ENCODE assay signal across 8 cellular contexts in the genomic region with DNA sequence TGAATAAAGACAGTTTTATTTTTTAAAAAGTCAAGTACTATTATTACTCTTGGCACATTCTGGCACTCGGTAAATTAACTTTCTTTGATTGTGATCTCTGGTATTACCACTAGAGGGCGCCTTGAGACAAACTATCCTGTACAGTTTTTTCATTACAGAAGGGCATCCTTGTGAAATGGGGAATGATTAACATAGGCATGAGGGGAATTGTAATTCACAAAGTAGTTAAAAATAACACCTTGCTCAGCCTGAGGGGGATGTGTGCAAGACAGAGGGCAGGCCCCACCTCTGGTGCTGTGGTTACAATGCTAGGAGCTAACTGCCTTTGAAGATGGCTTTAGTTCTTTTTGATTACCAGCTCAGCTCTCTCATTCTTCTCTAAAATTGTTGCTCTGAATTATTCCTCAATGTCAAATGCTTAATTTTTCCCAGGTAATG. TPM values are rescaled to one million over a fixed set of nuclear protein-coding genes. Genes with fewer than 3 reads are reported as not detected.
A peak's percentile ranks its signal among the peaks of the same experiment; 100 is the strongest.
DNase-seq lines count a peak whose midpoint lies in the region; ATAC-seq, FAIRE-seq and TF ChIP-seq lines count a peak whose summit lies in the region.

No MANE protein-coding gene starts in this region.

- no peak for TF ChIP-seq POLR2A in K562 (conservative IDR thresholded peaks at IDR 0.05)

- no peak for ATAC-seq in K562
- peak; percentile 87 for ATAC-seq in upper lobe of right lung
- no peak for ATAC-seq in GM21737 (IDR thresholded peaks at IDR 0.05; ENCODE audit: unreplicated experiment)

- no peak overlapping the region for H3K4me2 ChIP-seq in K562 (ENCODE audit: insufficient read depth, low read length)

- H3K36me3 ChIP-seq in K562 (ENCODE audit: control insufficient read depth, insufficient read depth, low read length) (no peaks in the 10 kb centered on the region), kidney (ENCODE audit: control insufficient read depth in 1 of 2, insufficient read depth in 2 of 2, low read length in 2 of 2) (no peaks in the 10 kb centered on the region), upper lobe of right lung (no peaks in the 10 kb centered on the region)

- no peak for FAIRE-seq in K562 (lab: Jason Lieb, UNC)
- peak; percentile 99 for FAIRE-seq in kidney (lab: Jason Lieb, UNC)

- CTCF ChIA-PET in K562 (lab: Yijun Ruan, JAX; ENCODE audit: low intra/inter-chr PET ratio) = no interaction called here

- H3K79me2 ChIP-seq in K562 (ENCODE audit: control insufficient read depth, insufficient read depth, low read length) = no peaks in the 10 kb centered on the region

- intact Hi-C loops in K562 (cut with micrococcal nuclease) (loop anchor here (2.0 kb wide), 1 partner anchor 299 kb away; no protein-coding TSS in a partner anchor), kidney (cut with DNase I) (loop anchor here (10.0 kb wide), 1 partner anchor 303 kb away; no protein-coding TSS in a partner anchor), upper lobe of right lung (cut with DNase I) (loop anchor here (10.0 kb wide), 1 partner anchor 303 kb away; no protein-coding TSS in a partner anchor)

- peak in 1 of 2 experiments; percentile 64; a peak in 2 of 4 replicates for TF ChIP-seq RAD21 in K562 (CRISPR knock-in tag; conservative IDR thresholded peaks at IDR 0.05 in 1 of 2, IDR thresholded peaks at IDR 0.05 in 1 of 2)

- no TSS peak for BruUV-seq in K562 (replicated peaks; lab: Mats Ljungman, UMichigan)

- H3K27me3 ChIP-seq in K562 (ENCODE audit: control insufficient read depth in 2 of 2, insufficient read depth in 2 of 2, low read length in 2 of 2) (no peaks in the 10 kb centered on the region), upper lobe of right lung (no peaks in the 10 kb centered on the region)

- WGBS in K562 (ENCODE audit: insufficient coverage, low coverage, missing lambda C conversion rate) = 0% methylated on average over 2 of the region's 2 CpGs

- peak; percentile 31 for DNase-seq in AG09309 (ENCODE audit: low read depth)
- no peak for DNase-seq in GM13976 (ENCODE audit: low spot score)
- DNase-seq in NCI-H345 treated with DMSO at 0.1 percent for 48 hours (lab: John Stamatoyannopoulos, UW; ENCODE audit: unreplicated experiment) = peak; percentile 2
- DNase-seq in K562 (ENCODE audit: extremely low read depth in 1 of 4, low spot score in 3 of 4) = peak; percentile 12 to 18 (median 15)
- DNase-seq in kidney = no peak
- DNase-seq in upper lobe of right lung = no peak
- DNase-seq in mucosa of gallbladder (ENCODE audit: low spot score) = no peak

- in situ Hi-C loops in GM13976 (cut with MboI; ENCODE audit: low sequenced_read_pairs, unreplicated experiment) (no loop called here), K562 (cut with MboI) (loop anchor here (25.0 kb wide), 1 partner anchor 291 kb away; no protein-coding TSS in a partner anchor)

- POLR2A ChIA-PET in K562 (lab: Yijun Ruan, JAX) = no interaction called here

- H3K27ac ChIP-seq in K562 (ENCODE audit: extremely low read depth, low read depth, low read length) (no peak overlapping the region), kidney (ENCODE audit: low read depth in 2 of 2, low read length in 2 of 2) (no peak overlapping the region), upper lobe of right lung (no peak overlapping the region)

- H3K4me1 ChIP-seq in K562 (replicated peaks in 1 of 2; ENCODE audit: control insufficient read depth in 2 of 2, insufficient read depth in 2 of 2, low read length in 2 of 2) (no peaks in the 10 kb centered on the region), kidney (ENCODE audit: control insufficient read depth in 1 of 2, insufficient read depth in 1 of 2, low read depth in 1 of 2, low read length in 2 of 2) (no peaks in the 10 kb centered on the region), upper lobe of right lung (peaks cover 5% of the 10 kb centered on the region)

- no peak overlapping the region for H3K4me3 ChIP-seq in AG09309 (ENCODE audit: control insufficient read depth, low read depth, low read length)
- H3K4me3 ChIP-seq in K562 = no peak overlapping the region
- no peak overlapping the region for H3K4me3 ChIP-seq in kidney (ENCODE audit: low read length in 2 of 2)
- H3K4me3 ChIP-seq in upper lobe of right lung = no peak overlapping the region

- no peak for TF ChIP-seq EP300 in K562 (IDR thresholded peaks at IDR 0.05; ENCODE audit: low read length)

- H3K9me1 ChIP-seq in K562 (ENCODE audit: control insufficient read depth, insufficient read depth, low read length) = no peaks in the 10 kb centered on the region

- no peak overlapping the region for H2AFZ ChIP-seq in K562 (ENCODE audit: low read depth, low read length)

- no peaks in the 10 kb centered on the region for H3K9me3 ChIP-seq in K562 (replicated peaks; ENCODE audit: control insufficient read depth, insufficient read depth, low read depth, low read length)
- H3K9me3 ChIP-seq in kidney (ENCODE audit: control insufficient read depth in 1 of 2, low read length in 2 of 2) = no peaks in the 10 kb centered on the region
- H3K9me3 ChIP-seq in upper lobe of right lung = no peaks in the 10 kb centered on the region

- no peaks in the 10 kb centered on the region for H4K20me1 ChIP-seq in K562 (replicated peaks; ENCODE audit: control insufficient read depth, insufficient read depth, low read length)

- TF ChIP-seq CTCF in AG09309 (IDR thresholded peaks at IDR 0.05; ENCODE audit: control insufficient read depth, insufficient read depth, low read depth, low read length, missing control alignments) (peak; percentile 60), GM13976 (IDR thresholded peaks at IDR 0.05; ENCODE audit: borderline replicate concordance, control extremely low read depth, extremely low read depth, insufficient read depth, missing control alignments) (peak; percentile 47), K562 (IDR thresholded peaks at IDR 0.05 in 2 of 3, conservative IDR thresholded peaks at IDR 0.05 in 1 of 3; ENCODE audit: insufficient read depth in 2 of 3, low read depth in 1 of 3, low read length in 3 of 3) (peak; percentile 33 to 58 (median 48); a peak in 5 of 6 replicates), kidney (IDR thresholded peaks at IDR 0.05; ENCODE audit: borderline replicate concordance, extremely low read depth, insufficient read depth) (peak; percentile 67), upper lobe of right lung (IDR thresholded peaks at IDR 0.05) (peak; percentile 75)

- H3K9ac ChIP-seq in K562 (ENCODE audit: insufficient read depth in 1 of 2, low read depth in 2 of 2, low read length in 2 of 2) = no peak overlapping the region
- no peak overlapping the region for H3K9ac ChIP-seq in kidney (ENCODE audit: low read length in 2 of 2)

TF ChIP-seq in K562, 482 proteins besides CTCF, POLR2A, EP300 and RAD21 (continues in another document):
- TF ChIP-seq ZNF561 (CRISPR knock-in tag; conservative IDR thresholded peaks at IDR 0.05) (no peak), RFX5 (IDR thresholded peaks at IDR 0.05; ENCODE audit: low read depth, low read length) (no peak)

RNA-seq across cellular contexts. Expression of gene C1QTNF9B, which starts 24.2 kb away (rescaled TPM):
- 0.62 and 0.90 TPM in 2 replicates for total RNA-seq in K562 (2011; cell fraction: chromatin; rRNA removed; ENCODE audit: low replicate concordance)
- 0.39 TPM in 1 of 2 replicates, not detected in the other for total RNA-seq in K562 (2011; cell fraction: nucleolus; rRNA removed)
- total RNA-seq in K562 (2011; cell fraction: nucleoplasm; rRNA removed) = 0.44 TPM in 1 of 2 replicates, not detected in the other
- total RNA-seq in K562 (2014; rRNA removed) = 0.32 TPM in 1 of 2 replicates, not detected in the other
- 0.19 and 0.22 TPM in 2 replicates for total RNA-seq in K562 (2014; rRNA removed; fragmentation: Illumina TruSeq; extraction: Trizol)
- total RNA-seq in K562 (2015; rRNA removed; fragmentation: Illumina TruSeq; extraction: Trizol) = not detected in 2 replicates
- 0.25 and 0.38 TPM in 2 replicates for total RNA-seq in K562 (2021)
- not detected in 2 replicates for polyA plus RNA-seq in K562 (2011; rRNA removed)
- not detected in 2 replicates for polyA plus RNA-seq in K562 (2011; cell fraction: cytosol; rRNA removed)
- 0.16 TPM in 1 of 2 replicates, not detected in the other for polyA plus RNA-seq in K562 (2011; cell fraction: nucleus; rRNA removed)
- polyA plus RNA-seq in K562 (2012) = 0.52 and 2.0 TPM in 2 replicates
- 0.50 and 0.55 TPM in 2 replicates for polyA plus RNA-seq in K562 (2014; fragmentation: Illumina TruSeq; extraction: Trizol)
- under 1 TPM in 1 of 2 experiments, not detected in 1; 0.14 TPM for polyA plus RNA-seq in K562 (2014; fragmentation: Nextera tagmentation; extraction: Ambion mirVana)
- 0.42 and 0.94 TPM in 2 replicates for polyA plus RNA-seq in K562 (2014; rRNA removed)
- 0.30 TPM in 1 of 2 replicates, not detected in the other for polyA minus RNA-seq in K562 (2011; rRNA and poly(A)+ RNA removed)
- polyA minus RNA-seq in K562 (2011; cell fraction: cytosol; rRNA and poly(A)+ RNA removed) = not detected in 2 replicates
- polyA minus RNA-seq in K562 (2011; cell fraction: nucleus; rRNA and poly(A)+ RNA removed) = not detected in 2 replicates
- not detected for total RNA-seq in kidney
- not detected for polyA plus RNA-seq in kidney (ENCODE audit: insufficient read depth, low read depth, low replicate concordance)
- total RNA-seq in upper lobe of right lung = not detected
- total RNA-seq in mucosa of gallbladder = not detected

RNA-seq across cellular contexts. Expression of gene MIPEP, which starts 32.3 kb away (rescaled TPM):
- 9.8 and 11.3 TPM in 2 replicates for total RNA-seq in K562 (2011; cell fraction: chromatin; rRNA removed; ENCODE audit: low replicate concordance)
- total RNA-seq in K562 (2011; cell fraction: nucleolus; rRNA removed) = 12.8 and 12.9 TPM in 2 replicates
- 9.3 and 10.2 TPM in 2 replicates for total RNA-seq in K562 (2011; cell fraction: nucleoplasm; rRNA removed)
- total RNA-seq in K562 (2014; rRNA removed) = 12.9 and 15.3 TPM in 2 replicates
- 14.2 and 14.7 TPM in 2 replicates for total RNA-seq in K562 (2014; rRNA removed; fragmentation: Illumina TruSeq; extraction: Trizol)
- 13.1 and 13.3 TPM in 2 replicates for total RNA-seq in K562 (2015; rRNA removed; fragmentation: Illumina TruSeq; extraction: Trizol)
- 15.2 and 17.4 TPM in 2 replicates for total RNA-seq in K562 (2021)
- 15.5 and 19.3 TPM in 2 replicates for polyA plus RNA-seq in K562 (2011; rRNA removed)
- 9.8 and 11.4 TPM in 2 replicates for polyA plus RNA-seq in K562 (2011; cell fraction: cytosol; rRNA removed)
- 10.6 and 11.3 TPM in 2 replicates for polyA plus RNA-seq in K562 (2011; cell fraction: nucleus; rRNA removed)
- 10.8 and 21.2 TPM in 2 replicates for polyA plus RNA-seq in K562 (2012)
- polyA plus RNA-seq in K562 (2014; fragmentation: Illumina TruSeq; extraction: Trizol) = 11.2 and 11.7 TPM in 2 replicates
- 1 to 10 TPM; 1.7 to 5.6 TPM for polyA plus RNA-seq in K562 (2014; fragmentation: Nextera tagmentation; extraction: Ambion mirVana)
- polyA plus RNA-seq in K562 (2014; rRNA removed) = 10.4 and 16.0 TPM in 2 replicates
- 18.9 and 21.8 TPM in 2 replicates for polyA minus RNA-seq in K562 (2011; rRNA and poly(A)+ RNA removed)
- polyA minus RNA-seq in K562 (2011; cell fraction: cytosol; rRNA and poly(A)+ RNA removed) = 4.3 and 7.6 TPM in 2 replicates
- polyA minus RNA-seq in K562 (2011; cell fraction: nucleus; rRNA and poly(A)+ RNA removed) = 12.8 and 12.9 TPM in 2 replicates
- 29.1 TPM for total RNA-seq in kidney
- 46.8 TPM for polyA plus RNA-seq in kidney (ENCODE audit: insufficient read depth, low read depth, low replicate concordance)
- total RNA-seq in upper lobe of right lung = 13.3 TPM
- total RNA-seq in mucosa of gallbladder = 25.1 TPM

Comparison
In these comparisons a context has a peak if more than half of its experiments do, and no peak if none do; other contexts are left out.
1. DNase-seq: peak in AG09309 (single experiment), NCI-H345 treated with DMSO at 0.1 percent for 48 hours (single experiment) and K562 (4 of 4); none in GM13976 (single experiment), kidney (single experiment), upper lobe of right lung (single experiment) and mucosa of gallbladder (single experiment).
2. Peak in every context shown above with its lines, with median percentiles within 50 percentile points of each other: CTCF ChIP-seq.